ENCODE assay signal across 8 cellular contexts in genomic region chr6:15244605-15245360, GRCh38. TPM values are rescaled to one million over a fixed set of nuclear protein-coding genes. Genes with fewer than 3 reads are reported as not detected.
A peak's percentile ranks its signal among the peaks of the same experiment; 100 is the strongest.
DNase-seq lines count a peak whose midpoint lies in the region; ATAC-seq, FAIRE-seq and TF ChIP-seq lines count a peak whose summit lies in the region.

No MANE protein-coding gene starts in this region.

- H3K4me3 Mint-ChIP-seq in Caco-2 (ENCODE audit: unreplicated experiment): peak overlapping the region; percentile 85

- H3K4me1 Mint-ChIP-seq in Caco-2 (ENCODE audit: low read depth, unreplicated experiment): no peaks in the 10 kb centered on the region

- POLR2A ChIA-PET in Caco-2 (lab: Charles Lee) (interaction anchor here (0.7 to 1.0 kb wide), 2 partner anchors 34 to 445 kb away, joined by 3 read pairs; no protein-coding TSS in a partner anchor), GM12878 (lab: Charles Lee) (interaction anchor here (0.6 to 1.2 kb wide), 4 partner anchors 22 to 368 kb away, joined by 3 read pairs; no protein-coding TSS in a partner anchor)

- TF ChIP-seq EP300 in Ishikawa (IDR thresholded peaks at IDR 0.05; ENCODE audit: borderline replicate concordance): no peak
- no peak for TF ChIP-seq EP300 in GM12878 (IDR thresholded peaks at IDR 0.05; ENCODE audit: borderline replicate concordance in 1 of 2, control insufficient read depth in 1 of 2, low read depth in 2 of 2, low read length in 2 of 2)

- no peaks in the 10 kb centered on the region for H3K27me3 Mint-ChIP-seq in Caco-2 (ENCODE audit: insufficient read depth, unreplicated experiment)

- H3K4me1 ChIP-seq in Caco-2 (peaks cover 6% of the 10 kb centered on the region), GM12878 (ENCODE audit: control insufficient read depth, insufficient read depth, low read length) (no peaks in the 10 kb centered on the region), iPS DF 6.9 (ENCODE audit: control insufficient read depth, insufficient read depth, low read length) (peaks cover 2% of the 10 kb centered on the region)

- no peak for TF ChIP-seq RAD21 in Ishikawa (IDR thresholded peaks at IDR 0.05; ENCODE audit: low read depth)
- no peak for TF ChIP-seq RAD21 in GM12878 (IDR thresholded peaks at IDR 0.05; ENCODE audit: insufficient read depth, low read depth, low read length)

- RAD21 ChIA-PET in GM12878 (lab: Charles Lee; ENCODE audit: unreplicated experiment): interaction anchor here (0.8 to 1.2 kb wide), 14 partner anchors 12 to 605 kb away, joined by 3 to 5 read pairs (median 4); no protein-coding TSS in a partner anchor

- H3K27ac Mint-ChIP-seq in Caco-2 (ENCODE audit: unreplicated experiment): peak overlapping the region; percentile 65

- no peak for TF ChIP-seq CTCF in Caco-2 (IDR thresholded peaks at IDR 0.05; ENCODE audit: insufficient read depth in 1 of 2, low read depth in 1 of 2, low read length in 1 of 2, severe bottlenecking in 1 of 2, unreplicated experiment in 1 of 2)
- no peak for TF ChIP-seq CTCF in GM12878 (IDR thresholded peaks at IDR 0.05 in 2 of 3, conservative IDR thresholded peaks at IDR 0.05 in 1 of 3; ENCODE audit: control insufficient read depth in 2 of 3, extremely low read depth in 1 of 3, insufficient read depth in 1 of 3, low read depth in 3 of 3, low read length in 3 of 3)

- CTCF ChIA-PET in Caco-2 (lab: Charles Lee): interaction anchor here (0.6 kb wide), 1 partner anchor 40 kb away, joined by 5 read pairs; no protein-coding TSS in a partner anchor
- CTCF ChIA-PET in GM12878 (lab: Yijun Ruan, JAX): interaction anchor here (0.8 to 1.1 kb wide), 4 partner anchors 114 to 1033 kb away, joined by 3 to 4 read pairs (median 3); no protein-coding TSS in a partner anchor

- H3K27ac ChIP-seq in GM12878 (ENCODE audit: control insufficient read depth, insufficient read depth) (peak overlapping the region; percentile 97), iPS DF 6.9 (ENCODE audit: low read length) (no peak overlapping the region)

- peak overlapping the region; percentile 97 for H3K4me3 ChIP-seq in Caco-2 (ENCODE audit: low read depth, low read length)
- peak overlapping the region; percentile 73 for H3K4me3 ChIP-seq in GM12878
- peak overlapping the region; percentile 81; the same call in 1 of the 2 replicates for H3K4me3 ChIP-seq in iPS DF 6.9 (ENCODE audit: low read length)
- H3K4me3 ChIP-seq in skeletal muscle cell (ENCODE audit: low read depth, low read length): peak overlapping the region; percentile 78

- DNase-seq in Caco-2 (peak; percentile 73 to 75), SW 1271 (lab: John Stamatoyannopoulos, UW) (peak; percentile 38 to 75), GM12878 (ENCODE audit: low read depth, low spot score) (no peak), iPS DF 6.9 (ENCODE audit: low read depth, low spot score) (no peak), skeletal muscle cell (ENCODE audit: low read depth) (no peak), middle frontal gyrus (ENCODE audit: extremely low spot score, low spot score) (no peak)

- SMC1A ChIA-PET in GM12878 (lab: Charles Lee; ENCODE audit: uncharacterized antibody, unreplicated experiment): interaction anchor here (0.9 to 1.2 kb wide), 4 partner anchors 11 to 368 kb away, joined by 3 to 4 read pairs (median 4); no protein-coding TSS in a partner anchor

- TF ChIP-seq POLR2A in GM12878 (IDR thresholded peaks at IDR 0.05; ENCODE audit: low read depth, low read length): peak; percentile 82

- peak overlapping the region; percentile 64 for H3K9ac ChIP-seq in GM12878 (ENCODE audit: control insufficient read depth, insufficient read depth, low read length)

- FAIRE-seq in GM12878 (lab: Jason Lieb, UNC): no peak

- no peaks in the 10 kb centered on the region for H3K9me3 Mint-ChIP-seq in Caco-2 (ENCODE audit: unreplicated experiment)

- intact Hi-C loops in Caco-2 (cut with micrococcal nuclease; ENCODE audit: unreplicated experiment) (loop anchor here (1.0 to 10.0 kb wide), 3 partner anchors 38 to 200 kb away; no protein-coding TSS in a partner anchor), GM12878 (cut with micrococcal nuclease; ENCODE audit: unreplicated experiment) (loop anchor here (1.0 to 10.0 kb wide), 7 partner anchors 92 to 1033 kb away; no protein-coding TSS in a partner anchor)

- H2AFZ ChIP-seq in GM12878 (ENCODE audit: control insufficient read depth, low read depth, low read length): peak overlapping the region; percentile 93

- peaks cover 34% of the 10 kb centered on the region for H3K36me3 Mint-ChIP-seq in Caco-2 (ENCODE audit: insufficient read depth, unreplicated experiment)

- H3K79me2 ChIP-seq in GM12878 (ENCODE audit: control insufficient read depth, insufficient read depth, low read length): peaks cover 37% of the 10 kb centered on the region

- H3K36me3 ChIP-seq in Caco-2 (ENCODE audit: control insufficient read depth, insufficient read depth, low read length) (no peaks in the 10 kb centered on the region), GM12878 (ENCODE audit: control insufficient read depth in 2 of 2, insufficient read depth in 2 of 2, low read length in 1 of 2) (no peaks in the 10 kb centered on the region), iPS DF 6.9 (ENCODE audit: control insufficient read depth, insufficient read depth, low read length) (no peaks in the 10 kb centered on the region)

- H4K20me1 ChIP-seq in GM12878 (ENCODE audit: control insufficient read depth, insufficient read depth): no peaks in the 10 kb centered on the region

- H3K9me3 ChIP-seq in Caco-2: no peaks in the 10 kb centered on the region
- no peaks in the 10 kb centered on the region for H3K9me3 ChIP-seq in GM12878 (replicated peaks; ENCODE audit: control insufficient read depth, insufficient read depth, low read length)
- H3K9me3 ChIP-seq in iPS DF 6.9 (ENCODE audit: control insufficient read depth, insufficient read depth, low read length): no peaks in the 10 kb centered on the region

- in situ Hi-C loops in GM12878 (cut with MboI): loop anchor here (5.0 kb wide), 1 partner anchor 1032 kb away; no protein-coding TSS in a partner anchor

- peak overlapping the region; percentile 72 for H3K4me2 ChIP-seq in GM12878 (ENCODE audit: control insufficient read depth, insufficient read depth)

- H3K27me3 ChIP-seq in Caco-2 (replicated peaks; ENCODE audit: control insufficient read depth, insufficient read depth, low read length) (no peaks in the 10 kb centered on the region), GM12878 (replicated peaks in 1 of 2; ENCODE audit: control insufficient read depth in 2 of 2, insufficient read depth in 2 of 2, low read length in 1 of 2) (no peaks in the 10 kb centered on the region), iPS DF 6.9 (ENCODE audit: control insufficient read depth, insufficient read depth, low read length) (no peaks in the 10 kb centered on the region)

- 3% methylated on average over 47 of the region's 92 CpGs for WGBS in GM12878 (ENCODE audit: insufficient coverage, insufficient replicate concordance, low lambda C conversion rate, missing lambda C conversion rate)
- WGBS in iPS DF 6.9 (ENCODE audit: insufficient coverage, insufficient read length): no CpG with 5 or more reads among the region's 92 CpGs

- no TSS peak for BruUV-seq in Caco-2 (replicated peaks; lab: Mats Ljungman, UMichigan)
- BruUV-seq in GM12878 (replicated peaks; lab: Mats Ljungman, UMichigan): no TSS peak

- peak; percentile 21 for ATAC-seq in GM21390 (IDR thresholded peaks at IDR 0.05; ENCODE audit: unreplicated experiment)
- peak; percentile 23 for ATAC-seq in GM12878

TF ChIP-seq in Ishikawa, 13 proteins besides CTCF, POLR2A, EP300 and RAD21:
- no peak for TF ChIP-seq FOXM1 (IDR thresholded peaks at IDR 0.05; ENCODE audit: borderline replicate concordance, low read depth)
- TF ChIP-seq MAX (IDR thresholded peaks at IDR 0.05): peak; percentile 80

TF ChIP-seq in GM12878, 131 proteins besides CTCF, POLR2A, EP300 and RAD21 (continues in another document):
- no peak for TF ChIP-seq ZZZ3 (IDR thresholded peaks at IDR 0.05; ENCODE audit: control insufficient read depth, insufficient read length, low read depth)
- TF ChIP-seq ZNF384 (IDR thresholded peaks at IDR 0.05; ENCODE audit: borderline replicate concordance, low read depth, low read length): no peak
- TF ChIP-seq SMARCA5 (IDR thresholded peaks at IDR 0.05): peak; percentile 59; the same call in 1 of the 2 replicates
- TF ChIP-seq CBFB (IDR thresholded peaks at IDR 0.05; ENCODE audit: low read depth): no peak
- TF ChIP-seq ZNF217 (IDR thresholded peaks at IDR 0.05): peak; percentile 76; the same call in 1 of the 2 replicates
- no peak for TF ChIP-seq ATF2 (IDR thresholded peaks at IDR 0.05; ENCODE audit: low read length)

RNA-seq across cellular contexts. Expression of gene JARID2, which starts 1.1 kb away (rescaled TPM):
- total RNA-seq in Caco-2 (2022) (17.0 and 18.3 TPM in 2 replicates), GM12878 (2014; rRNA removed) (11.2 and 11.8 TPM in 2 replicates), GM12878 (2014; rRNA removed; fragmentation: Illumina TruSeq; extraction: Trizol) (12.4 and 13.4 TPM in 2 replicates), GM12878 (2021) (19.7 and 21.1 TPM in 2 replicates)
- 86.6 and 96.7 TPM in 2 replicates for total RNA-seq in GM12878 (2013; cell fraction: nucleolus; rRNA removed)
- 5.4 TPM for polyA plus RNA-seq in GM12878 (2011; ENCODE audit: low read depth)
- polyA plus RNA-seq in GM12878 (2011; rRNA removed) (17.9 and 21.6 TPM in 2 replicates), GM12878 (2014; fragmentation: Illumina TruSeq; extraction: Trizol) (13.7 and 14.6 TPM in 2 replicates), GM12878 (2014; fragmentation: Nextera tagmentation; extraction: Ambion mirVana) (1 to 10 TPM; 4.2 to 5.2 TPM), GM12878 (2014; rRNA removed) (12.2 and 12.7 TPM in 2 replicates), GM12878 (2016; fragmentation: Nextera tagmentation; extraction: Ambion mirVana) (1 to 10 TPM; 5.9 to 7.4 TPM)
- 20.8 and 21.1 TPM in 2 replicates for polyA plus RNA-seq in GM12878 (2011; cell fraction: cytosol; rRNA removed)
- polyA plus RNA-seq in GM12878 (2011; cell fraction: nucleus; rRNA removed): 42.4 and 49.0 TPM in 2 replicates
- 11.3 and 12.0 TPM in 2 replicates for polyA plus RNA-seq in GM12878 (2012)
- polyA minus RNA-seq in GM12878 (2011; rRNA and poly(A)+ RNA removed): 33.6 and 37.9 TPM in 2 replicates
- polyA minus RNA-seq in GM12878 (2011; cell fraction: cytosol; rRNA and poly(A)+ RNA removed): 12.0 and 16.0 TPM in 2 replicates
- 29.5 and 42.3 TPM in 2 replicates for polyA minus RNA-seq in GM12878 (2011; cell fraction: nucleus; rRNA and poly(A)+ RNA removed)

Comparison
In these comparisons a context has a peak if more than half of its experiments do, and no peak if none do; other contexts are left out.
1. DNase-seq: peak in Caco-2 (2 of 2) and SW 1271 (2 of 2); none in GM12878 (single experiment), iPS DF 6.9 (single experiment), skeletal muscle cell (single experiment) and middle frontal gyrus (single experiment).
2. Peak in every context shown above with its lines, with median percentiles within 50 percentile points of each other: H3K4me3 ChIP-seq.